10 cellular contexts compared by ENCODE assay signal in genomic region chr1:150537732-150538684, GRCh38. TPM values are rescaled to one million over a fixed set of nuclear protein-coding genes. Genes with fewer than 3 reads are reported as not detected.
DNase-seq lines count a peak whose midpoint lies in the region; ATAC-seq, FAIRE-seq and TF ChIP-seq lines count a peak whose summit lies in the region.
"Had no signal": no experiment of that assay in that cellular context is flagged by ENCODE, and none has a peak within 500 bp of the region (broad histone marks: within the 10 kb centered on the region; RNA-seq: fewer than 3 reads in every experiment).

No MANE protein-coding gene starts in this region.

- H3K4me1 Mint-ChIP-seq in H9, result peaks cover 8 to 20% of the 10 kb centered on the region in 2 experiments

- H3K9me3 ChIP-seq in H9 (ENCODE audit: control insufficient read depth, low read depth, low read length), result no peaks in the 10 kb centered on the region
- no peaks in the 10 kb centered on the region for H3K9me3 ChIP-seq in iPS-20b (ENCODE audit: insufficient read depth, low read depth, low read length)
- no peaks in the 10 kb centered on the region for H3K9me3 ChIP-seq in stomach

- no peak overlapping the region for H4K5ac ChIP-seq in H9 (ENCODE audit: insufficient read length, low read depth, low read length)

- no peak overlapping the region for H2AK5ac ChIP-seq in H9 (ENCODE audit: insufficient read length, low read length)

- no peaks in the 10 kb centered on the region for H3K36me3 ChIP-seq in iPS-20b (ENCODE audit: insufficient read depth, low read depth, low read length)
- H3K36me3 ChIP-seq in stomach, result no peaks in the 10 kb centered on the region

- intact Hi-C loops in stomach (cut with DNase I; ENCODE audit: low total_unique reads), result no loop called here

- H3K4me3 Mint-ChIP-seq in H9, result peak overlapping the region in 1 of 2 experiments; percentile 42; a peak in 1 of 5 replicates

- peak overlapping the region; percentile 24 to 83 (median 76); a peak in 5 of 7 replicates for H3K27ac Mint-ChIP-seq in H9

- peak; percentile 66 for TF ChIP-seq CTCF in H9 (conservative IDR thresholded peaks at IDR 0.05)
- TF ChIP-seq CTCF in astrocyte of the spinal cord (IDR thresholded peaks at IDR 0.05; ENCODE audit: low read depth, low read length), result no peak
- TF ChIP-seq CTCF in stomach (IDR thresholded peaks at IDR 0.05), result no peak

- H4K91ac ChIP-seq in H9 (ENCODE audit: insufficient read length, low read depth, low read length), result no peak overlapping the region

- no peaks in the 10 kb centered on the region for H3K23me2 ChIP-seq in H9 (ENCODE audit: insufficient read length, low read depth, low read length, poor library complexity, severe bottlenecking)

- no peaks in the 10 kb centered on the region for H3K9me3 Mint-ChIP-seq in H9

- peak overlapping the region; percentile 48; the same call in 1 of the 2 replicates for H3K14ac ChIP-seq in H9 (ENCODE audit: insufficient read depth, low read length)

- no peak for FAIRE-seq in GM12891 (lab: Jason Lieb, UNC)

- no peak for ATAC-seq in HG03521 (IDR thresholded peaks at IDR 0.05; ENCODE audit: unreplicated experiment)

- no peak overlapping the region for H2AFZ ChIP-seq in H9 (ENCODE audit: low read length)

- no peak overlapping the region for H3K4me2 ChIP-seq in H9 (ENCODE audit: insufficient read depth, insufficient read length, low read length)

- DNase-seq in H9 (peak; percentile 82), astrocyte of the spinal cord (ENCODE audit: low read depth, low spot score) (peak; percentile 67), stomach (no peak), pons (ENCODE audit: low spot score) (no peak), NCI-H146 treated with DMSO at 0.1 percent for 48 hours (lab: John Stamatoyannopoulos, UW; ENCODE audit: unreplicated experiment) (no peak), GM12891 (ENCODE audit: insufficient read length, low spot score) (no peak)
- DNase-seq: NCI-H1436 treated with DMSO at 0.1 percent for 48 hours had no signal

- H3K79me2 ChIP-seq in H9 (ENCODE audit: insufficient read depth, low read length), result no peaks in the 10 kb centered on the region

- H3K4ac ChIP-seq in H9 (ENCODE audit: low read depth, low read length), result no peak overlapping the region

- no peak for TF ChIP-seq EP300 in stomach (IDR thresholded peaks at IDR 0.05)

- no peak overlapping the region for H2BK5ac ChIP-seq in H9 (ENCODE audit: insufficient read length, low read length)

- no peak overlapping the region for H2BK20ac ChIP-seq in H9 (ENCODE audit: low read depth, low read length, poor library complexity, severe bottlenecking)

- no peak overlapping the region for H2BK12ac ChIP-seq in H9 (ENCODE audit: insufficient read length, low read depth, low read length)

- H4K20me1 ChIP-seq in H9 (ENCODE audit: control insufficient read depth, insufficient read depth, insufficient read length), result no peaks in the 10 kb centered on the region

- H3K56ac ChIP-seq in H9 (ENCODE audit: insufficient read length, low read depth, low read length), result no peak overlapping the region

- no peaks in the 10 kb centered on the region for H3K27me3 ChIP-seq in H9 (ENCODE audit: insufficient read depth, low read length)
- H3K27me3 ChIP-seq in iPS-20b (ENCODE audit: insufficient read depth, low read length), result no peaks in the 10 kb centered on the region
- H3K27me3 ChIP-seq in stomach, result no peaks in the 10 kb centered on the region

- no peak overlapping the region for H3K27ac ChIP-seq in H9 (ENCODE audit: insufficient read length, low read depth, low read length)
- no peak overlapping the region for H3K27ac ChIP-seq in iPS-20b (ENCODE audit: low read length)
- H3K27ac ChIP-seq in stomach, result peak overlapping the region in 3 of 5 donors; percentile 31 to 79 (median 52)

- in situ Hi-C loops in astrocyte of the spinal cord (cut with HindIII; ENCODE audit: low sequenced_read_pairs), result no loop called here

- H3K79me1 ChIP-seq in H9 (ENCODE audit: insufficient read depth, low read depth, low read length, poor library complexity, severe bottlenecking), result no peaks in the 10 kb centered on the region

- no peak overlapping the region for H4K8ac ChIP-seq in H9 (replicated peaks; ENCODE audit: insufficient read length, low read depth, low read length)

- no peaks in the 10 kb centered on the region; the same call in 1 of the 2 replicates for H3K4me1 ChIP-seq in H9 (ENCODE audit: insufficient read depth, low read length)
- H3K4me1 ChIP-seq in iPS-20b (ENCODE audit: insufficient read depth, low read length), result peaks cover 5% of the 10 kb centered on the region
- peaks cover 0 to 12% (median 7%) of the 10 kb centered on the region in 4 donors for H3K4me1 ChIP-seq in stomach

- no CpG with 5 or more reads among the region's 17 CpGs for WGBS in H9 (ENCODE audit: extremely low coverage, insufficient read length, low lambda C conversion rate)
- 68 to 79% (median 74%) methylated on average over 16 to 17 of the region's 17 CpGs for WGBS in stomach, 5 donors

- H3K36me3 Mint-ChIP-seq in H9 (ENCODE audit: insufficient read depth in 1 of 3, low read depth in 3 of 3), result no peaks in the 10 kb centered on the region

- H3K27me3 Mint-ChIP-seq in H9 (ENCODE audit: low read depth), result no peaks in the 10 kb centered on the region

- H2BK120ac ChIP-seq in H9 (ENCODE audit: low read depth, low read length, poor library complexity, severe bottlenecking), result no peak overlapping the region

- H3K9ac ChIP-seq in H9 (ENCODE audit: extremely low read depth, insufficient read length, low read length) (no peak overlapping the region), iPS-20b (ENCODE audit: low read depth, low read length) (peak overlapping the region; percentile 29; the same call in 1 of the 2 replicates)

- H3K18ac ChIP-seq in H9 (ENCODE audit: insufficient read length, low read depth, low read length), result no peak overlapping the region

- H3K4me3 ChIP-seq in astrocyte of the spinal cord (ENCODE audit: low read depth, low read length) (no peak overlapping the region), iPS-20b (ENCODE audit: low read length) (no peak overlapping the region), stomach (no peak overlapping the region)
- H3K4me3 ChIP-seq: lung had no signal

- no peak overlapping the region for H2BK15ac ChIP-seq in H9 (ENCODE audit: low read depth, low read length)

- H3T11ph ChIP-seq in H9 (ENCODE audit: low read length), result no peak overlapping the region

- no peak overlapping the region for H3K23ac ChIP-seq in H9 (ENCODE audit: insufficient read length, low read depth, low read length)

- TF ChIP-seq POLR2A in stomach (IDR thresholded peaks at IDR 0.05) (no peak), GM12891 (IDR thresholded peaks at IDR 0.05; ENCODE audit: low read depth, low read length) (no peak)

TF ChIP-seq in GM12891, 5 proteins besides CTCF, POLR2A, EP300 and RAD21:
- TF ChIP-seq PAX5 (IDR thresholded peaks at IDR 0.05; ENCODE audit: insufficient read depth, low read length, severe bottlenecking) (no peak), POLR2AphosphoS5 (IDR thresholded peaks at IDR 0.05; ENCODE audit: low read depth, low read length) (no peak), POU2F2 (IDR thresholded peaks at IDR 0.05; ENCODE audit: low read depth, low read length) (no peak), SPI1 (IDR thresholded peaks at IDR 0.05; ENCODE audit: low read depth, low read length) (no peak), TAF1 (IDR thresholded peaks at IDR 0.05; ENCODE audit: low read depth, low read length) (no peak)
TF ChIP-seq in GM12891: peak in this region for 0.

RNA-seq across cellular contexts. Expression of gene ADAMTSL4, which starts 11.2 kb away (rescaled TPM):
- total RNA-seq in H9 (2021) (4.6 and 6.1 TPM in 2 replicates), stomach (10 to 100 TPM in 3 of 5 donors, 1 to 10 TPM in 2; 4.9 to 32.3 (median 11.7) TPM)
- polyA plus RNA-seq in stomach, result 10 to 100 TPM in 1 of 3 donors, 1 to 10 TPM in 2; 7.5 to 54.2 (median 8.7) TPM
- polyA plus RNA-seq in GM12891 (2012; ENCODE audit: low read depth, missing spikeins), result 0.06 TPM

RNA-seq across cellular contexts. Expression of gene FALEC, which starts 22.5 kb away (rescaled TPM):
- total RNA-seq in H9 (2021), result not detected in 2 replicates
- total RNA-seq in stomach, result not detected
- polyA plus RNA-seq in stomach, result under 1 TPM in 1 of 3 donors, not detected in 2; 0.93 TPM
- not detected for polyA plus RNA-seq in GM12891 (2012; ENCODE audit: low read depth, missing spikeins)
- total RNA-seq: lung had no signal

RNA-seq across cellular contexts. Expression of gene ECM1, which starts 30.1 kb away (rescaled TPM):
- total RNA-seq in H9 (2021), result 0.88 and 1.4 TPM in 2 replicates
- total RNA-seq in stomach, result 10 to 100 TPM in 2 of 5 donors, 1 to 10 TPM in 3; 1.7 to 29.3 (median 6.5) TPM
- 100 to 1,000 TPM in 1 of 3 donors, 1 to 10 TPM in 2; 3.1 to 345 (median 6.8) TPM for polyA plus RNA-seq in stomach
- polyA plus RNA-seq in GM12891 (2012; ENCODE audit: low read depth, missing spikeins), result 0.56 TPM

RNA-seq across cellular contexts. Expression of gene MCL1, which starts 41.4 kb away (rescaled TPM):
- total RNA-seq in H9 (2021) (247 and 250 TPM in 2 replicates), stomach (100 to 1,000 TPM in 4 of 5 donors, 10 to 100 TPM in 1; 87.5 to 330 (median 142) TPM)
- 100 to 1,000 TPM in 2 of 3 donors, 10 to 100 TPM in 1; 77.7 to 127 (median 115) TPM for polyA plus RNA-seq in stomach
- polyA plus RNA-seq in GM12891 (2012; ENCODE audit: low read depth, missing spikeins), result 123 TPM

RNA-seq across cellular contexts. Expression of gene TARS2, which starts 50.8 kb away (rescaled TPM):
- total RNA-seq in H9 (2021), result 36.5 and 38.8 TPM in 2 replicates
- total RNA-seq in stomach, result 10 to 100 TPM in 2 of 5 donors, 1 to 10 TPM in 3; 3.5 to 46.2 (median 5.8) TPM
- polyA plus RNA-seq in stomach, result 10 to 100 TPM in 2 of 3 donors, 1 to 10 TPM in 1; 9.6 to 14.8 (median 12.4) TPM
- polyA plus RNA-seq in GM12891 (2012; ENCODE audit: low read depth, missing spikeins), result 27.7 TPM

Comparison
In these comparisons a context has a peak if more than half of its experiments do, and no peak if none do; other contexts are left out.
1. DNase-seq: peak in H9 (single experiment) and astrocyte of the spinal cord (single experiment); none in stomach (single experiment), pons (single experiment), NCI-H146 treated with DMSO at 0.1 percent for 48 hours (single experiment) and GM12891 (single experiment).
2. H3K27ac ChIP-seq: peak in stomach (3 of 5); none in H9 (single experiment) and iPS-20b (single experiment).